ENCODE assay signal across 26 cellular contexts in genomic region chr11:103380031-103380430, GRCh38.
DNase-seq lines count a peak whose midpoint lies in the region; ATAC-seq and TF ChIP-seq lines count a peak whose summit lies in the region.
"Had no signal": no experiment of that assay in that cellular context is flagged by ENCODE, and none has a peak within 500 bp of the region (broad histone marks: within the 10 kb centered on the region; RNA-seq: fewer than 3 reads in every experiment).

No MANE protein-coding gene starts in this region.

- H3K27me3 ChIP-seq in AG04450 (ENCODE audit: control insufficient read depth, insufficient read depth, low read length), result no peaks in the 10 kb centered on the region
- H3K27me3 ChIP-seq in thyroid gland, result no peaks in the 10 kb centered on the region
- H3K27me3 ChIP-seq: BE2C, MG63 had no signal

- H3K27ac ChIP-seq in AG04450 (ENCODE audit: low read depth, low read length) (no peak overlapping the region), thyroid gland (no peak overlapping the region)
- H3K27ac ChIP-seq: 22Rv1, GM23248, PC-9 had no signal

- CTCF ChIA-PET in AG04450 (lab: Charles Lee), result no interaction called here

- no peak for TF ChIP-seq POLR2A in thyroid gland (IDR thresholded peaks at IDR 0.05)

- H3K4me3 ChIP-seq in AG04450 (ENCODE audit: low read depth, low read length) (no peak overlapping the region), choroid plexus epithelial cell (ENCODE audit: low read depth, low read length) (no peak overlapping the region), thyroid gland (replicated peaks in 1 of 3) (no peak overlapping the region)
- H3K4me3 ChIP-seq: GM23248, MG63, PC-9 had no signal

- intact Hi-C loops in thyroid gland (cut with DNase I), result no loop called here

- H3K4me1 ChIP-seq in thyroid gland, result no peaks in the 10 kb centered on the region
- H3K4me1 ChIP-seq: BE2C had no signal

- 88 to 91% methylated on average over 3 of the region's 3 CpGs for WGBS in thyroid gland, 2 donors

- H3K9me3 ChIP-seq in AG04450 (ENCODE audit: control insufficient read depth, insufficient read depth, low read length) (peaks cover 4% of the 10 kb centered on the region), thyroid gland (no peaks in the 10 kb centered on the region)
- H3K9me3 ChIP-seq: BE2C, MG63 had no signal

- no peaks in the 10 kb centered on the region for H3K36me3 ChIP-seq in thyroid gland
- H3K36me3 ChIP-seq: BE2C, MG63 had no signal

- ATAC-seq in SK-N-SH treated with all-trans-retinoic acid at 6 μM for 48 hours, result no peak
- ATAC-seq in stimulated activated naive CD8-positive, alpha-beta T cell treated with anti-CD3 and anti-CD28 coated beads, Interleukin-15, Interleukin-2, amounts not matched to agents 100 U/mL and 50 U/mL, for 24 hours, result no peak

- peak; percentile 23 for DNase-seq in AG04450 (ENCODE audit: low read depth, low spot score)
- peak; percentile 47 for DNase-seq in M059J (ENCODE audit: low read depth)
- peak; percentile 34 for DNase-seq in choroid plexus epithelial cell (ENCODE audit: low read depth)
- peak; percentile 68 for DNase-seq in iris pigment epithelial cell (ENCODE audit: low read depth)
- no peak for DNase-seq in stimulated activated naive CD8-positive, alpha-beta T cell treated with anti-CD3 and anti-CD28 coated beads, Interleukin-15, Interleukin-2, amounts not matched to agents 100 U/mL and 50 U/mL, for 24 hours
- DNase-seq in anterior cingulate cortex (lab: John Stamatoyannopoulos, UW), result no peak
- DNase-seq in thyroid gland, result no peak
- DNase-seq: BE2C; CD8-positive, alpha-beta memory T cell; DMS 273 treated with DMSO at 0.1 percent for 48 hours; DMS79; EL; GM23248; H9; KBM-7; MG63; NCI-H2029; NCI-H446; NCI-H524 treated with DMSO at 0.1 percent for 48 hours; NCI-H82; NK-92 treated with Interleukin-12 subunit alpha and Interleukin-12 subunit beta, amount 100 ng/mL, for 24 hours; PC-9; Right ventricle myocardium superior; RPMI8226 had no signal

- POLR2A ChIA-PET in AG04450 (lab: Yijun Ruan, JAX), result no interaction called here

- no peak for TF ChIP-seq CTCF in AG04450 (IDR thresholded peaks at IDR 0.05; ENCODE audit: low read depth, low read length)
- TF ChIP-seq CTCF in choroid plexus epithelial cell (conservative IDR thresholded peaks at IDR 0.05; ENCODE audit: low read depth, low read length), result no peak
- TF ChIP-seq CTCF in thyroid gland (IDR thresholded peaks at IDR 0.05), result no peak

TF ChIP-seq in SK-N-SH treated with all-trans-retinoic acid at 6 μM for 48 hours, 23 proteins besides CTCF, POLR2A, EP300 and RAD21:
- no peak for TF ChIP-seq ESRRG (CRISPR knock-in tag; IDR thresholded peaks at IDR 0.05)
- no peak for TF ChIP-seq PATZ1 (CRISPR knock-in tag; IDR thresholded peaks at IDR 0.05; ENCODE audit: borderline replicate concordance)
- TF ChIP-seq ZFP3 (CRISPR knock-in tag; IDR thresholded peaks at IDR 0.05), result no peak
- TF ChIP-seq TSHZ2 (CRISPR knock-in tag; IDR thresholded peaks at IDR 0.05), result no peak
- TF ChIP-seq ZFP30 (CRISPR knock-in tag; IDR thresholded peaks at IDR 0.05), result no peak
- TF ChIP-seq TOX (CRISPR knock-in tag; IDR thresholded peaks at IDR 0.05; ENCODE audit: borderline replicate concordance), result no peak
- no peak for TF ChIP-seq CREB5 (CRISPR knock-in tag; IDR thresholded peaks at IDR 0.05; ENCODE audit: low read depth)

Comparison
In these comparisons a context has a peak if more than half of its experiments do, and no peak if none do; other contexts are left out.
1. DNase-seq: peak in AG04450 (single experiment), M059J (single experiment), choroid plexus epithelial cell (single experiment) and iris pigment epithelial cell (single experiment); none in stimulated activated naive CD8-positive, alpha-beta T cell treated with anti-CD3 and anti-CD28 coated beads, Interleukin-15, Interleukin-2, amounts not matched to agents 100 U/mL and 50 U/mL, for 24 hours (single experiment), anterior cingulate cortex (0 of 58) and thyroid gland (0 of 2).